Comparison of ENCODE assay signal across 22 cellular contexts in genomic region chr1:218411101-218411500, GRCh38.
"Had no signal": no experiment of that assay in that cellular context is flagged by ENCODE, and none has a peak within 500 bp of the region (broad histone marks: within the 10 kb centered on the region; RNA-seq: fewer than 3 reads in every experiment).

No MANE protein-coding gene starts in this region.

- H3K9me3 Mint-ChIP-seq: neural progenitor cell; stimulated activated effector memory CD8-positive, alpha-beta T cell treated with anti-CD3 and anti-CD28 coated beads, Interleukin-12 subunit alpha, Interleukin-12 subunit beta, amount 100 ng/mL, for 72 hours had no signal

- H2AFZ ChIP-seq: neural progenitor cell had no signal

- H3K4me3 Mint-ChIP-seq: naive thymus-derived CD4-positive, alpha-beta T cell; nephron; neural progenitor cell; stimulated activated effector memory CD8-positive, alpha-beta T cell treated with anti-CD3 and anti-CD28 coated beads, Interleukin-12 subunit alpha, Interleukin-12 subunit beta, amount 100 ng/mL, for 72 hours had no signal

- H3K4me1 Mint-ChIP-seq: naive thymus-derived CD4-positive, alpha-beta T cell; neural progenitor cell; stimulated activated effector memory CD8-positive, alpha-beta T cell treated with anti-CD3 and anti-CD28 coated beads, Interleukin-12 subunit alpha, Interleukin-12 subunit beta, amount 100 ng/mL, for 72 hours had no signal

- ATAC-seq: gastrocnemius medialis; left lung; naive thymus-derived CD4-positive, alpha-beta T cell; sciatic nerve; stimulated activated effector memory CD8-positive, alpha-beta T cell treated with anti-CD3 and anti-CD28 coated beads, Interleukin-12 subunit alpha, Interleukin-12 subunit beta, amount 100 ng/mL, for 72 hours; upper lobe of right lung had no signal

- H3K27ac ChIP-seq: left lung, neural progenitor cell, prostate gland, right atrium auricular region, thoracic aorta, tibial nerve, upper lobe of right lung, uterus had no signal

- H3K9me3 ChIP-seq: gastrocnemius medialis, left lung, prostate gland, right atrium auricular region, thoracic aorta, tibial nerve, upper lobe of right lung, uterus had no signal

- H3K36me3 Mint-ChIP-seq: naive thymus-derived CD4-positive, alpha-beta T cell; neural progenitor cell; stimulated activated effector memory CD8-positive, alpha-beta T cell treated with anti-CD3 and anti-CD28 coated beads, Interleukin-12 subunit alpha, Interleukin-12 subunit beta, amount 100 ng/mL, for 72 hours had no signal

- DNase-seq: cortex of kidney; gastrocnemius medialis; head of caudate nucleus; kidney; left cardiac atrium; left lung; mesendoderm; midbrain; naive thymus-derived CD4-positive, alpha-beta T cell; stimulated activated CD4-positive, alpha-beta T cell treated with anti-CD3 and anti-CD28 coated beads, Interleukin-2, amount 100 ng/mL, for 24 hours; stimulated activated CD4-positive, alpha-beta T cell treated with anti-CD3 and anti-CD28 coated beads, Interleukin-4, amount 100 ng/mL, for 24 hours; stimulated activated naive CD4-positive, alpha-beta T cell treated with Interleukin-2 at 50 U/mL for 16 hours; upper lobe of right lung; uterus had no signal

- H3K4me3 ChIP-seq: gastrocnemius medialis, left lung, neural progenitor cell, prostate gland, right atrium auricular region, thoracic aorta, tibial nerve, upper lobe of right lung, uterus had no signal

- H3K27ac Mint-ChIP-seq: naive thymus-derived CD4-positive, alpha-beta T cell; nephron; neural progenitor cell; stimulated activated effector memory CD8-positive, alpha-beta T cell treated with anti-CD3 and anti-CD28 coated beads, Interleukin-12 subunit alpha, Interleukin-12 subunit beta, amount 100 ng/mL, for 72 hours had no signal

- H3K36me3 ChIP-seq: gastrocnemius medialis, left lung, neural progenitor cell, prostate gland, right atrium auricular region, thoracic aorta, tibial nerve, upper lobe of right lung, uterus had no signal

- H3K27me3 ChIP-seq: gastrocnemius medialis, left lung, neural progenitor cell, right atrium auricular region, tibial nerve, upper lobe of right lung, uterus had no signal

- H3K4me2 ChIP-seq: neural progenitor cell had no signal

- H3K4me1 ChIP-seq: left lung, neural progenitor cell, prostate gland, tibial nerve, upper lobe of right lung, uterus had no signal
